In the genomic region with DNA sequence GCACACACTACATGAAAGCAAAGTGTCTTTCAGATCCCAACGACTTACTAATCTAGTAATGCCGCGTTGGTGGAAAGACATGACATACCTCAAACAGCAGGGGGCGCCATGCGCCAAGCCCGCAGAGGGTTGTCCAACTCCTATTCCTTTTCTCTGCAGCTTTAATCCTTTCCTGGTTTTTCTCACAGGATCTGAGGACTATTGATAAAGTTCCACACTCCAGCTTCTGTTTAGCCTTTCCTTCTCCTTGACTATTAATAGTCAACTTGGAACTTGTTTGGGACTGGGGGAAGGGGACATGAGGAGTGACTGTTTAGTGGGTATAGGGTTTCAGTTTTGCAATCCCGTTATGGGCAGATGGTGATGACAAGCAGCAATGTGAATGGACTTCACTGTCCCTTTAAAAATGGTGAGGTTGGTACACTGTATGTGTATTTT, we compare ENCODE assay signal across 9 cellular contexts.
DNase-seq lines count a peak whose midpoint lies in the region; ATAC-seq, FAIRE-seq and TF ChIP-seq lines count a peak whose summit lies in the region.
"Had no signal": no experiment of that assay in that cellular context is flagged by ENCODE, and none has a peak within 500 bp of the region (broad histone marks: within the 10 kb centered on the region; RNA-seq: fewer than 3 reads in every experiment).

No MANE protein-coding gene starts in this region.

- TF ChIP-seq CTCF in GM12864 (IDR thresholded peaks at IDR 0.05; ENCODE audit: low read depth, low read length, missing control alignments) (peak; percentile 93), VCaP (conservative IDR thresholded peaks at IDR 0.05) (peak; percentile 99), bronchial epithelial cell (IDR thresholded peaks at IDR 0.05; ENCODE audit: insufficient read depth, low read length, severe bottlenecking) (peak; percentile 90), kidney epithelial cell (IDR thresholded peaks at IDR 0.05; ENCODE audit: insufficient read depth, low read length, poor library complexity, severe bottlenecking) (peak; percentile 92)

- peak; percentile 66 for ATAC-seq in HG03045 (IDR thresholded peaks at IDR 0.05; ENCODE audit: unreplicated experiment)
- ATAC-seq in GM18873 (IDR thresholded peaks at IDR 0.05; ENCODE audit: low FRiP score, unreplicated experiment), result no peak

- peaks cover 4% of the 10 kb centered on the region for H3K36me3 ChIP-seq in bronchial epithelial cell (ENCODE audit: control insufficient read depth, insufficient read depth, low read length)
- H3K36me3 ChIP-seq in kidney epithelial cell (ENCODE audit: control insufficient read depth, insufficient read depth, low read length), result no peaks in the 10 kb centered on the region

- no peak for DNase-seq in GM12864 (ENCODE audit: low read depth)
- DNase-seq in NCI-H2171 (lab: John Stamatoyannopoulos, UW), result peak; percentile 73
- peak; percentile 69 for DNase-seq in bronchial epithelial cell (ENCODE audit: low read depth)
- DNase-seq in kidney epithelial cell (ENCODE audit: low read depth), result no peak
- DNase-seq in stimulated activated CD4-positive, alpha-beta T cell treated with anti-CD3 and anti-CD28 coated beads, Interleukin-1b, Interleukin-23, amount 100 ng/mL, for 4 hours (ENCODE audit: low read depth in 2 of 2), result peak; percentile 65 to 70

- no peak for FAIRE-seq in bronchial epithelial cell (lab: Jason Lieb, UNC)

- peak overlapping the region; percentile 43 for H3K27ac ChIP-seq in VCaP

- no peaks in the 10 kb centered on the region for H3K27me3 ChIP-seq in bronchial epithelial cell (ENCODE audit: control insufficient read depth, insufficient read depth, low read length)
- H3K27me3 ChIP-seq in kidney epithelial cell (ENCODE audit: control insufficient read depth, insufficient read depth, low read length), result no peaks in the 10 kb centered on the region

- H3K4me3 ChIP-seq in GM12864 (ENCODE audit: low read depth, low read length) (no peak overlapping the region), bronchial epithelial cell (ENCODE audit: low read depth, low read length) (no peak overlapping the region), kidney epithelial cell (ENCODE audit: low read depth, low read length) (no peak overlapping the region)
- H3K4me3 ChIP-seq: skin epidermis had no signal

Comparison
In these comparisons a context has a peak if more than half of its experiments do, and no peak if none do; other contexts are left out.
1. DNase-seq: peak in NCI-H2171 (single experiment), bronchial epithelial cell (single experiment) and stimulated activated CD4-positive, alpha-beta T cell treated with anti-CD3 and anti-CD28 coated beads, Interleukin-1b, Interleukin-23, amount 100 ng/mL, for 4 hours (2 of 2); none in GM12864 (single experiment) and kidney epithelial cell (single experiment).
2. Peak in every context shown above with its lines, with median percentiles within 50 percentile points of each other: CTCF ChIP-seq.